In the genomic region with DNA sequence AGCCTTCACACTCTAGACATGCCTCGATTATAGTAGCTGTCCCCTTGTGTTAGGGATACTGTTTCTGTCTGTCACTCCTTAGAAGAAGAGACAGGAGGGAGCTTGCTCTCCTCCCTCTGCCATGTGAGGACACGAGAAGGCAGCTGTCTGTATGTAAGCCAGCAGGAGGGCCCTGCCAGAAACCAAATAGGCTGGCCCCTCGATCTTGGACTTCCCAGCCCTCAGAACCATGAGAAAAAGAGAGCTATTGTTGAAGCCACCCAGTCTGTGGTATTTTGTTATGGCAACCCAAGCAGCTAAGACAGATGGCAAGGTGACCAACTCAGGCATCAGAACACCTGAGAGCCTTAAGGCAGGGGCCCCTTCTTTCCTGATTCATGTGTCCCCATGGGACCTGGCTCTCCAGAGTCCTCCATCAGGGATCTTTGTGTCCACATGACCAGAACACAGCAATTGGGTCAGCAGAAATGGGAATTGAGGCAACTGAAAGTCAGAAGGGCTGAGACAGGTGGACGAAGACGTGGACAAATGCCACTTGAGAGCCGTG, we compare ENCODE assay signal across 8 cellular contexts.
DNase-seq lines count a peak whose midpoint lies in the region; ATAC-seq and TF ChIP-seq lines count a peak whose summit lies in the region.

No MANE protein-coding gene starts in this region.

- no peak for TF ChIP-seq EP300 in stomach (IDR thresholded peaks at IDR 0.05)

- H3K4me3 ChIP-seq in stomach (no peak overlapping the region), left lung (no peak overlapping the region)

- peak overlapping the region; percentile 89 for H3K4me3 Mint-ChIP-seq in T-helper 2 cell treated with Interferon-gamma antibody and Interleukin-4, amounts not matched to agents 5 μg/mL and 100 μg/mL, for 36 hours
- H3K4me3 Mint-ChIP-seq in T-helper 17 cell (peak overlapping the region; percentile 89), glutamatergic neuron (ENCODE audit: unreplicated experiment) (peak overlapping the region; percentile 67)

- DNase-seq in T-helper 2 cell treated with Interferon-gamma antibody and Interleukin-4, amounts not matched to agents 5 μg/mL and 100 μg/mL, for 36 hours (ENCODE audit: low spot score) = no peak
- no peak for DNase-seq in T-helper 2 cell
- no peak for DNase-seq in T-helper 17 cell
- no peak for DNase-seq in glutamatergic neuron
- no peak for DNase-seq in stomach
- DNase-seq in middle frontal gyrus (ENCODE audit: extremely low spot score, low spot score) = no peak
- no peak for DNase-seq in left lung
- DNase-seq in NCI-H1930 (lab: John Stamatoyannopoulos, UW) = no peak

- 83 to 92% (median 88%) methylated on average over 6 of the region's 6 CpGs for WGBS in stomach, 5 donors

- ATAC-seq in T-helper 17 cell (no peak), left lung (no peak)

- peaks cover 3% of the 10 kb centered on the region for H3K9me3 Mint-ChIP-seq in T-helper 2 cell treated with Interferon-gamma antibody and Interleukin-4, amounts not matched to agents 5 μg/mL and 100 μg/mL, for 36 hours
- H3K9me3 Mint-ChIP-seq in glutamatergic neuron (ENCODE audit: unreplicated experiment) = peaks cover 22% of the 10 kb centered on the region

- H3K27ac ChIP-seq in stomach (peak overlapping the region; percentile 39 to 72 (median 47)), left lung (peak overlapping the region in 1 of 2 donors; percentile 73)

- no peaks in the 10 kb centered on the region for H3K27me3 Mint-ChIP-seq in T-helper 2 cell treated with Interferon-gamma antibody and Interleukin-4, amounts not matched to agents 5 μg/mL and 100 μg/mL, for 36 hours (ENCODE audit: low read depth)
- no peaks in the 10 kb centered on the region for H3K27me3 Mint-ChIP-seq in T-helper 17 cell
- H3K27me3 Mint-ChIP-seq in glutamatergic neuron (ENCODE audit: unreplicated experiment) = peaks cover 6% of the 10 kb centered on the region

- TF ChIP-seq CTCF in glutamatergic neuron (IDR thresholded peaks at IDR 0.05; ENCODE audit: partially characterized antibody, unreplicated experiment) (no peak), stomach (IDR thresholded peaks at IDR 0.05) (no peak), left lung (IDR thresholded peaks at IDR 0.05) (no peak)

- peaks cover 78% of the 10 kb centered on the region for H3K4me1 Mint-ChIP-seq in T-helper 2 cell treated with Interferon-gamma antibody and Interleukin-4, amounts not matched to agents 5 μg/mL and 100 μg/mL, for 36 hours (ENCODE audit: low read depth)
- H3K4me1 Mint-ChIP-seq in T-helper 17 cell (peaks cover 68% of the 10 kb centered on the region), glutamatergic neuron (ENCODE audit: low read depth, unreplicated experiment) (peaks cover 63% of the 10 kb centered on the region)

- H3K36me3 ChIP-seq in stomach = peaks cover 0 to 8% (median 0%) of the 10 kb centered on the region in 4 donors
- no peaks in the 10 kb centered on the region for H3K36me3 ChIP-seq in left lung

- no peak for TF ChIP-seq POLR2A in stomach (IDR thresholded peaks at IDR 0.05)

- intact Hi-C loops in stomach (cut with DNase I; ENCODE audit: low total_unique reads) = no loop called here
- intact Hi-C loops in left lung (cut with DNase I) = no loop called here

- H3K9me3 ChIP-seq in T-helper 17 cell (ENCODE audit: control insufficient read depth, low read length, poor library complexity, severe bottlenecking) (no peaks in the 10 kb centered on the region), stomach (no peaks in the 10 kb centered on the region), left lung (no peaks in the 10 kb centered on the region)

- H3K4me1 ChIP-seq in stomach = peaks cover 32 to 87% (median 57%) of the 10 kb centered on the region in 4 donors
- peaks cover 22 to 45% of the 10 kb centered on the region in 2 donors for H3K4me1 ChIP-seq in left lung

- peak overlapping the region; percentile 98 for H3K27ac Mint-ChIP-seq in T-helper 2 cell treated with Interferon-gamma antibody and Interleukin-4, amounts not matched to agents 5 μg/mL and 100 μg/mL, for 36 hours
- H3K27ac Mint-ChIP-seq in T-helper 17 cell (peak overlapping the region; percentile 94), glutamatergic neuron (ENCODE audit: unreplicated experiment) (peak overlapping the region; percentile 82)

- H3K36me3 Mint-ChIP-seq in T-helper 2 cell treated with Interferon-gamma antibody and Interleukin-4, amounts not matched to agents 5 μg/mL and 100 μg/mL, for 36 hours (ENCODE audit: low read depth) = peaks cover 46% of the 10 kb centered on the region
- H3K36me3 Mint-ChIP-seq in T-helper 17 cell (ENCODE audit: low read depth) (no peaks in the 10 kb centered on the region), glutamatergic neuron (ENCODE audit: unreplicated experiment) (peaks cover 5% of the 10 kb centered on the region)

- H3K27me3 ChIP-seq in stomach (no peaks in the 10 kb centered on the region), left lung (no peaks in the 10 kb centered on the region)
